ENCODE assay signal across 8 cellular contexts in genomic region chr2:79860233-79861058, GRCh38.
DNase-seq lines count a peak whose midpoint lies in the region; ATAC-seq and TF ChIP-seq lines count a peak whose summit lies in the region.

No MANE protein-coding gene starts in this region.

- H3K36me3 ChIP-seq in tibial nerve = no peaks in the 10 kb centered on the region
- no peaks in the 10 kb centered on the region for H3K36me3 ChIP-seq in right atrium auricular region

- no peak overlapping the region for H3K27ac ChIP-seq in tibial nerve
- no peak overlapping the region for H3K27ac ChIP-seq in right atrium auricular region

- H3K27me3 ChIP-seq in tibial nerve = no peaks in the 10 kb centered on the region
- no peaks in the 10 kb centered on the region for H3K27me3 ChIP-seq in right atrium auricular region

- WGBS in tibial nerve, 2 donors = 44 to 47% methylated on average over 10 of the region's 10 CpGs

- TF ChIP-seq POLR2A in tibial nerve (IDR thresholded peaks at IDR 0.05) = no peak

- H3K4me1 ChIP-seq in tibial nerve = no peaks in the 10 kb centered on the region
- no peaks in the 10 kb centered on the region for H3K4me1 ChIP-seq in right atrium auricular region

- no peak for ATAC-seq in GM21515 (IDR thresholded peaks at IDR 0.05; ENCODE audit: unreplicated experiment)

- no peak for TF ChIP-seq EP300 in tibial nerve (IDR thresholded peaks at IDR 0.05)

- H3K9me3 ChIP-seq in tibial nerve (no peaks in the 10 kb centered on the region), right atrium auricular region (no peaks in the 10 kb centered on the region)

- H3K4me3 ChIP-seq in fibroblast of pulmonary artery (replicated peaks; ENCODE audit: low read depth, low read length) (no peak overlapping the region), tibial nerve (no peak overlapping the region), right atrium auricular region (no peak overlapping the region)

- no peak for TF ChIP-seq CTCF in fibroblast of pulmonary artery (IDR thresholded peaks at IDR 0.05; ENCODE audit: low read length, missing control alignments)
- TF ChIP-seq CTCF in tibial nerve (IDR thresholded peaks at IDR 0.05) = peak in 3 of 5 experiments; percentile 5 to 32 (median 11)
- TF ChIP-seq CTCF in right atrium auricular region (IDR thresholded peaks at IDR 0.05) = peak in 1 of 2 donors; percentile 30

- DNase-seq in SHP77 (lab: John Stamatoyannopoulos, UW) (peak; percentile 8 to 19), SHP77 treated with DMSO at 0.1 percent for 48 hours (lab: John Stamatoyannopoulos, UW) (no peak), NCI-H82 treated with DMSO at 0.1 percent for 48 hours (lab: John Stamatoyannopoulos, UW; ENCODE audit: unreplicated experiment) (peak; percentile 2), fibroblast of pulmonary artery (ENCODE audit: low read depth) (peak; percentile 1), tibial nerve (ENCODE audit: low spot score in 2 of 2) (no peak), activated gamma-delta T cell (lab: John Stamatoyannopoulos, UW) (no peak), right atrium auricular region (ENCODE audit: low spot score) (no peak)

Comparison
In these comparisons a context has a peak if more than half of its experiments do, and no peak if none do; other contexts are left out.
1. DNase-seq: peak in SHP77 (2 of 2), NCI-H82 treated with DMSO at 0.1 percent for 48 hours (single experiment) and fibroblast of pulmonary artery (single experiment); none in SHP77 treated with DMSO at 0.1 percent for 48 hours (single experiment), tibial nerve (0 of 2), activated gamma-delta T cell (single experiment) and right atrium auricular region (single experiment).